Comparison of ENCODE assay signal across 1 cellular context in the genomic region with DNA sequence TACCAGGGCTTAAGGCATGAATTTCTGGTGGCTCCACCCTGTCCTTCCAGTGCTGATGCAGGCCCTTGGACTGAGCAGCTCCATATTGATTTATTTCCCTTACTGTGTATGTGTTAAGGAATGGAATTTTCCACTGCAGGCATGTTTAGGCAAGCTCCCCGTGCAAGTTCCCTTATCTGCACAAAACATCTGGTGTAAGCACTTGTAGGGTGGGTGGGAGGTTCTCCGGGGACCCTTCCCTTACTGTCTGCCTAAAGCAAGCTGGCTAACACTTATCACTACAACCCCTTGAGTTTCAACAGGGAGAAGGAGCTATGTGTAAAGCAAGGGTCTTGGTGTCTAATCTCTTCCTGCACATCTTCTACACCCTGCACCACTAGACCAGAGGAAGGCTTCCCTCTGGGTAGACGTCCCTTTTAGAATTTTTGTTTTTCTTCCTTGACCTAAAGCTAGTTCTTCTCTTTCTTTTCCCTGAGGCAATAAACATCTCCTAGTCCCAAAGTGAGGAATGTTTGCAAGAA.
TF ChIP-seq lines count a peak whose summit lies in the region.

No MANE protein-coding gene starts in this region.

TF ChIP-seq in K562, 482 proteins besides CTCF, POLR2A, EP300 and RAD21 (continued from another document and continues in another):
- TF ChIP-seq, protein P1, sequence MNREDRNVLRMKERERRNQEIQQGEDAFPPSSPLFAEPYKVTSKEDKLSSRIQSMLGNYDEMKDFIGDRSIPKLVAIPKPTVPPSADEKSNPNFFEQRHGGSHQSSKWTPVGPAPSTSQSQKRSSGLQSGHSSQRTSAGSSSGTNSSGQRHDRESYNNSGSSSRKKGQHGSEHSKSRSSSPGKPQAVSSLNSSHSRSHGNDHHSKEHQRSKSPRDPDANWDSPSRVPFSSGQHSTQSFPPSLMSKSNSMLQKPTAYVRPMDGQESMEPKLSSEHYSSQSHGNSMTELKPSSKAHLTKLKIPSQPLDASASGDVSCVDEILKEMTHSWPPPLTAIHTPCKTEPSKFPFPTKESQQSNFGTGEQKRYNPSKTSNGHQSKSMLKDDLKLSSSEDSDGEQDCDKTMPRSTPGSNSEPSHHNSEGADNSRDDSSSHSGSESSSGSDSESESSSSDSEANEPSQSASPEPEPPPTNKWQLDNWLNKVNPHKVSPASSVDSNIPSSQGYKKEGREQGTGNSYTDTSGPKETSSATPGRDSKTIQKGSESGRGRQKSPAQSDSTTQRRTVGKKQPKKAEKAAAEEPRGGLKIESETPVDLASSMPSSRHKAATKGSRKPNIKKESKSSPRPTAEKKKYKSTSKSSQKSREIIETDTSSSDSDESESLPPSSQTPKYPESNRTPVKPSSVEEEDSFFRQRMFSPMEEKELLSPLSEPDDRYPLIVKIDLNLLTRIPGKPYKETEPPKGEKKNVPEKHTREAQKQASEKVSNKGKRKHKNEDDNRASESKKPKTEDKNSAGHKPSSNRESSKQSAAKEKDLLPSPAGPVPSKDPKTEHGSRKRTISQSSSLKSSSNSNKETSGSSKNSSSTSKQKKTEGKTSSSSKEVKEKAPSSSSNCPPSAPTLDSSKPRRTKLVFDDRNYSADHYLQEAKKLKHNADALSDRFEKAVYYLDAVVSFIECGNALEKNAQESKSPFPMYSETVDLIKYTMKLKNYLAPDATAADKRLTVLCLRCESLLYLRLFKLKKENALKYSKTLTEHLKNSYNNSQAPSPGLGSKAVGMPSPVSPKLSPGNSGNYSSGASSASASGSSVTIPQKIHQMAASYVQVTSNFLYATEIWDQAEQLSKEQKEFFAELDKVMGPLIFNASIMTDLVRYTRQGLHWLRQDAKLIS (CRISPR knock-in tag; IDR thresholded peaks at IDR 0.05): no peak
- TF ChIP-seq, protein P2, sequence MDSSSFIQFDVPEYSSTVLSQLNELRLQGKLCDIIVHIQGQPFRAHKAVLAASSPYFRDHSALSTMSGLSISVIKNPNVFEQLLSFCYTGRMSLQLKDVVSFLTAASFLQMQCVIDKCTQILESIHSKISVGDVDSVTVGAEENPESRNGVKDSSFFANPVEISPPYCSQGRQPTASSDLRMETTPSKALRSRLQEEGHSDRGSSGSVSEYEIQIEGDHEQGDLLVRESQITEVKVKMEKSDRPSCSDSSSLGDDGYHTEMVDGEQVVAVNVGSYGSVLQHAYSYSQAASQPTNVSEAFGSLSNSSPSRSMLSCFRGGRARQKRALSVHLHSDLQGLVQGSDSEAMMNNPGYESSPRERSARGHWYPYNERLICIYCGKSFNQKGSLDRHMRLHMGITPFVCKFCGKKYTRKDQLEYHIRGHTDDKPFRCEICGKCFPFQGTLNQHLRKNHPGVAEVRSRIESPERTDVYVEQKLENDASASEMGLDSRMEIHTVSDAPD (CRISPR knock-in tag; IDR thresholded peaks at IDR 0.05): no peak
- TF ChIP-seq, protein P3, sequence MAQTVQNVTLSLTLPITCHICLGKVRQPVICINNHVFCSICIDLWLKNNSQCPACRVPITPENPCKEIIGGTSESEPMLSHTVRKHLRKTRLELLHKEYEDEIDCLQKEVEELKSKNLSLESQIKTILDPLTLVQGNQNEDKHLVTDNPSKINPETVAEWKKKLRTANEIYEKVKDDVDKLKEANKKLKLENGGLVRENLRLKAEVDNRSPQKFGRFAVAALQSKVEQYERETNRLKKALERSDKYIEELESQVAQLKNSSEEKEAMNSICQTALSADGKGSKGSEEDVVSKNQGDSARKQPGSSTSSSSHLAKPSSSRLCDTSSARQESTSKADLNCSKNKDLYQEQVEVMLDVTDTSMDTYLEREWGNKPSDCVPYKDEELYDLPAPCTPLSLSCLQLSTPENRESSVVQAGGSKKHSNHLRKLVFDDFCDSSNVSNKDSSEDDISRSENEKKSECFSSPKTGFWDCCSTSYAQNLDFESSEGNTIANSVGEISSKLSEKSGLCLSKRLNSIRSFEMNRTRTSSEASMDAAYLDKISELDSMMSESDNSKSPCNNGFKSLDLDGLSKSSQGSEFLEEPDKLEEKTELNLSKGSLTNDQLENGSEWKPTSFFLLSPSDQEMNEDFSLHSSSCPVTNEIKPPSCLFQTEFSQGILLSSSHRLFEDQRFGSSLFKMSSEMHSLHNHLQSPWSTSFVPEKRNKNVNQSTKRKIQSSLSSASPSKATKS (CRISPR knock-in tag; IDR thresholded peaks at IDR 0.05): no peak
- TF ChIP-seq CEBPG (CRISPR knock-in tag; IDR thresholded peaks at IDR 0.05): no peak
- no peak for TF ChIP-seq CEBPG (tag; conservative IDR thresholded peaks at IDR 0.05 in 1 of 2, IDR thresholded peaks at IDR 0.05 in 1 of 2)
- no peak for TF ChIP-seq CHD4 (IDR thresholded peaks at IDR 0.05; ENCODE audit: insufficient read depth, insufficient replicate concordance, low read depth, low read length, poor library complexity, severe bottlenecking)
- no peak for TF ChIP-seq HOXB6 (CRISPR knock-in tag; IDR thresholded peaks at IDR 0.05; ENCODE audit: borderline replicate concordance)
- TF ChIP-seq, protein P4, sequence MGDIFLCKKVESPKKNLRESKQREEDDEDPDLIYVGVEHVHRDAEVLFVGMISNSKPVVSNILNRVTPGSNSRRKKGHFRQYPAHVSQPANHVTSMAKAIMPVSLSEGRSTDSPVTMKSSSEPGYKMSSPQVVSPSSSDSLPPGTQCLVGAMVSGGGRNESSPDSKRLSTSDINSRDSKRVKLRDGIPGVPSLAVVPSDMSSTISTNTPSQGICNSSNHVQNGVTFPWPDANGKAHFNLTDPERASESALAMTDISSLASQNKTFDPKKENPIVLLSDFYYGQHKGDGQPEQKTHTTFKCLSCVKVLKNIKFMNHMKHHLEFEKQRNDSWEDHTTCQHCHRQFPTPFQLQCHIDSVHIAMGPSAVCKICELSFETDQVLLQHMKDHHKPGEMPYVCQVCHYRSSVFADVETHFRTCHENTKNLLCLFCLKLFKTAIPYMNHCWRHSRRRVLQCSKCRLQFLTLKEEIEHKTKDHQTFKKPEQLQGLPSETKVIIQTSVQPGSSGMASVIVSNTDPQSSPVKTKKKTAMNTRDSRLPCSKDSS (IDR thresholded peaks at IDR 0.05; ENCODE audit: low read depth, partially characterized antibody): no peak
- no peak for TF ChIP-seq KHSRP (IDR thresholded peaks at IDR 0.05)
- no peak for TF ChIP-seq ZNF57 (CRISPR knock-in tag; IDR thresholded peaks at IDR 0.05)
- TF ChIP-seq FUS (optimal IDR thresholded peaks at IDR 0.05; ENCODE audit: low read depth, low read length): no peak
- no peak for TF ChIP-seq SMARCB1 (IDR thresholded peaks at IDR 0.05; ENCODE audit: insufficient read length, low read depth)
- no peak for TF ChIP-seq NELFE (IDR thresholded peaks at IDR 0.05; ENCODE audit: insufficient read depth, insufficient read length)
- TF ChIP-seq BRD4 (IDR thresholded peaks at IDR 0.05): no peak
- no peak for TF ChIP-seq GTF2A2 (tag; IDR thresholded peaks at IDR 0.05)
- TF ChIP-seq MCM7 (IDR thresholded peaks at IDR 0.05): no peak
- peak; percentile 38 for TF ChIP-seq BRD9 (IDR thresholded peaks at IDR 0.05; ENCODE audit: low read depth, partially characterized antibody)
- TF ChIP-seq, protein P5, sequence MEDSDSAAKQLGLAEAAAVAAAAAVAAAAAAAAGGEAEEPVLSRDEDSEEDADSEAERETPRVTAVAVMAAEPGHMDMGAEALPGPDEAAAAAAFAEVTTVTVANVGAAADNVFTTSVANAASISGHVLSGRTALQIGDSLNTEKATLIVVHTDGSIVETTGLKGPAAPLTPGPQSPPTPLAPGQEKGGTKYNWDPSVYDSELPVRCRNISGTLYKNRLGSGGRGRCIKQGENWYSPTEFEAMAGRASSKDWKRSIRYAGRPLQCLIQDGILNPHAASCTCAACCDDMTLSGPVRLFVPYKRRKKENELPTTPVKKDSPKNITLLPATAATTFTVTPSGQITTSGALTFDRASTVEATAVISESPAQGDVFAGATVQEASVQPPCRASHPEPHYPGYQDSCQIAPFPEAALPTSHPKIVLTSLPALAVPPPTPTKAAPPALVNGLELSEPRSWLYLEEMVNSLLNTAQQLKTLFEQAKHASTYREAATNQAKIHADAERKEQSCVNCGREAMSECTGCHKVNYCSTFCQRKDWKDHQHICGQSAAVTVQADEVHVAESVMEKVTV (CRISPR knock-in tag; IDR thresholded peaks at IDR 0.05): no peak
- no peak for TF ChIP-seq TSC22D4 (tag; IDR thresholded peaks at IDR 0.05)
- no peak for TF ChIP-seq NR4A1 (CRISPR knock-in tag; IDR thresholded peaks at IDR 0.05)
- TF ChIP-seq NR4A1 (tag; IDR thresholded peaks at IDR 0.05): no peak
- TF ChIP-seq YY1 (IDR thresholded peaks at IDR 0.05; ENCODE audit: borderline replicate concordance in 1 of 3, control insufficient read depth in 1 of 3, extremely low read depth in 1 of 3, insufficient read depth in 3 of 3, insufficient read length in 1 of 3, insufficient replicate concordance in 2 of 3, low read depth in 1 of 3, low read length in 2 of 3): peak in 1 of 3 experiments; percentile 15
- TF ChIP-seq ZKSCAN8 (CRISPR knock-in tag; IDR thresholded peaks at IDR 0.05): no peak
- no peak; the same call in 1 of the 2 replicates for TF ChIP-seq EP400 (IDR thresholded peaks at IDR 0.05)
- TF ChIP-seq, protein P6, sequence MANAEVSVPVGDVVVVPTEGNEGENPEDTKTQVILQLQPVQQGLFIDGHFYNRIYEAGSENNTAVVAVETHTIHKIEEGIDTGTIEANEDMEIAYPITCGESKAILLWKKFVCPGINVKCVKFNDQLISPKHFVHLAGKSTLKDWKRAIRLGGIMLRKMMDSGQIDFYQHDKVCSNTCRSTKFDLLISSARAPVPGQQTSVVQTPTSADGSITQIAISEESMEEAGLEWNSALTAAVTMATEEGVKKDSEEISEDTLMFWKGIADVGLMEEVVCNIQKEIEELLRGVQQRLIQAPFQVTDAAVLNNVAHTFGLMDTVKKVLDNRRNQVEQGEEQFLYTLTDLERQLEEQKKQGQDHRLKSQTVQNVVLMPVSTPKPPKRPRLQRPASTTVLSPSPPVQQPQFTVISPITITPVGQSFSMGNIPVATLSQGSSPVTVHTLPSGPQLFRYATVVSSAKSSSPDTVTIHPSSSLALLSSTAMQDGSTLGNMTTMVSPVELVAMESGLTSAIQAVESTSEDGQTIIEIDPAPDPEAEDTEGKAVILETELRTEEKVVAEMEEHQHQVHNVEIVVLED (CRISPR knock-in tag; IDR thresholded peaks at IDR 0.05): no peak
- TF ChIP-seq, protein P7, sequence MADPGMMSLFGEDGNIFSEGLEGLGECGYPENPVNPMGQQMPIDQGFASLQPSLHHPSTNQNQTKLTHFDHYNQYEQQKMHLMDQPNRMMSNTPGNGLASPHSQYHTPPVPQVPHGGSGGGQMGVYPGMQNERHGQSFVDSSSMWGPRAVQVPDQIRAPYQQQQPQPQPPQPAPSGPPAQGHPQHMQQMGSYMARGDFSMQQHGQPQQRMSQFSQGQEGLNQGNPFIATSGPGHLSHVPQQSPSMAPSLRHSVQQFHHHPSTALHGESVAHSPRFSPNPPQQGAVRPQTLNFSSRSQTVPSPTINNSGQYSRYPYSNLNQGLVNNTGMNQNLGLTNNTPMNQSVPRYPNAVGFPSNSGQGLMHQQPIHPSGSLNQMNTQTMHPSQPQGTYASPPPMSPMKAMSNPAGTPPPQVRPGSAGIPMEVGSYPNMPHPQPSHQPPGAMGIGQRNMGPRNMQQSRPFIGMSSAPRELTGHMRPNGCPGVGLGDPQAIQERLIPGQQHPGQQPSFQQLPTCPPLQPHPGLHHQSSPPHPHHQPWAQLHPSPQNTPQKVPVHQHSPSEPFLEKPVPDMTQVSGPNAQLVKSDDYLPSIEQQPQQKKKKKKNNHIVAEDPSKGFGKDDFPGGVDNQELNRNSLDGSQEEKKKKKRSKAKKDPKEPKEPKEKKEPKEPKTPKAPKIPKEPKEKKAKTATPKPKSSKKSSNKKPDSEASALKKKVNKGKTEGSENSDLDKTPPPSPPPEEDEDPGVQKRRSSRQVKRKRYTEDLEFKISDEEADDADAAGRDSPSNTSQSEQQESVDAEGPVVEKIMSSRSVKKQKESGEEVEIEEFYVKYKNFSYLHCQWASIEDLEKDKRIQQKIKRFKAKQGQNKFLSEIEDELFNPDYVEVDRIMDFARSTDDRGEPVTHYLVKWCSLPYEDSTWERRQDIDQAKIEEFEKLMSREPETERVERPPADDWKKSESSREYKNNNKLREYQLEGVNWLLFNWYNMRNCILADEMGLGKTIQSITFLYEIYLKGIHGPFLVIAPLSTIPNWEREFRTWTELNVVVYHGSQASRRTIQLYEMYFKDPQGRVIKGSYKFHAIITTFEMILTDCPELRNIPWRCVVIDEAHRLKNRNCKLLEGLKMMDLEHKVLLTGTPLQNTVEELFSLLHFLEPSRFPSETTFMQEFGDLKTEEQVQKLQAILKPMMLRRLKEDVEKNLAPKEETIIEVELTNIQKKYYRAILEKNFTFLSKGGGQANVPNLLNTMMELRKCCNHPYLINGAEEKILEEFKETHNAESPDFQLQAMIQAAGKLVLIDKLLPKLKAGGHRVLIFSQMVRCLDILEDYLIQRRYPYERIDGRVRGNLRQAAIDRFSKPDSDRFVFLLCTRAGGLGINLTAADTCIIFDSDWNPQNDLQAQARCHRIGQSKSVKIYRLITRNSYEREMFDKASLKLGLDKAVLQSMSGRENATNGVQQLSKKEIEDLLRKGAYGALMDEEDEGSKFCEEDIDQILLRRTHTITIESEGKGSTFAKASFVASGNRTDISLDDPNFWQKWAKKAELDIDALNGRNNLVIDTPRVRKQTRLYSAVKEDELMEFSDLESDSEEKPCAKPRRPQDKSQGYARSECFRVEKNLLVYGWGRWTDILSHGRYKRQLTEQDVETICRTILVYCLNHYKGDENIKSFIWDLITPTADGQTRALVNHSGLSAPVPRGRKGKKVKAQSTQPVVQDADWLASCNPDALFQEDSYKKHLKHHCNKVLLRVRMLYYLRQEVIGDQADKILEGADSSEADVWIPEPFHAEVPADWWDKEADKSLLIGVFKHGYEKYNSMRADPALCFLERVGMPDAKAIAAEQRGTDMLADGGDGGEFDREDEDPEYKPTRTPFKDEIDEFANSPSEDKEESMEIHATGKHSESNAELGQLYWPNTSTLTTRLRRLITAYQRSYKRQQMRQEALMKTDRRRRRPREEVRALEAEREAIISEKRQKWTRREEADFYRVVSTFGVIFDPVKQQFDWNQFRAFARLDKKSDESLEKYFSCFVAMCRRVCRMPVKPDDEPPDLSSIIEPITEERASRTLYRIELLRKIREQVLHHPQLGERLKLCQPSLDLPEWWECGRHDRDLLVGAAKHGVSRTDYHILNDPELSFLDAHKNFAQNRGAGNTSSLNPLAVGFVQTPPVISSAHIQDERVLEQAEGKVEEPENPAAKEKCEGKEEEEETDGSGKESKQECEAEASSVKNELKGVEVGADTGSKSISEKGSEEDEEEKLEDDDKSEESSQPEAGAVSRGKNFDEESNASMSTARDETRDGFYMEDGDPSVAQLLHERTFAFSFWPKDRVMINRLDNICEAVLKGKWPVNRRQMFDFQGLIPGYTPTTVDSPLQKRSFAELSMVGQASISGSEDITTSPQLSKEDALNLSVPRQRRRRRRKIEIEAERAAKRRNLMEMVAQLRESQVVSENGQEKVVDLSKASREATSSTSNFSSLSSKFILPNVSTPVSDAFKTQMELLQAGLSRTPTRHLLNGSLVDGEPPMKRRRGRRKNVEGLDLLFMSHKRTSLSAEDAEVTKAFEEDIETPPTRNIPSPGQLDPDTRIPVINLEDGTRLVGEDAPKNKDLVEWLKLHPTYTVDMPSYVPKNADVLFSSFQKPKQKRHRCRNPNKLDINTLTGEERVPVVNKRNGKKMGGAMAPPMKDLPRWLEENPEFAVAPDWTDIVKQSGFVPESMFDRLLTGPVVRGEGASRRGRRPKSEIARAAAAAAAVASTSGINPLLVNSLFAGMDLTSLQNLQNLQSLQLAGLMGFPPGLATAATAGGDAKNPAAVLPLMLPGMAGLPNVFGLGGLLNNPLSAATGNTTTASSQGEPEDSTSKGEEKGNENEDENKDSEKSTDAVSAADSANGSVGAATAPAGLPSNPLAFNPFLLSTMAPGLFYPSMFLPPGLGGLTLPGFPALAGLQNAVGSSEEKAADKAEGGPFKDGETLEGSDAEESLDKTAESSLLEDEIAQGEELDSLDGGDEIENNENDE (IDR thresholded peaks at IDR 0.05; ENCODE audit: low read depth, low read length): no peak
